In genomic region chr1:201954263-201955008, GRCh38 we compare ENCODE assay signal across 8 cellular contexts. TPM values are rescaled to one million over a fixed set of nuclear protein-coding genes. Genes with fewer than 3 reads are reported as not detected.
DNase-seq lines count a peak whose midpoint lies in the region; ATAC-seq and TF ChIP-seq lines count a peak whose summit lies in the region.

No MANE protein-coding gene starts in this region.

- TF ChIP-seq CTCF in hepatocyte (IDR thresholded peaks at IDR 0.05; ENCODE audit: poor library complexity) (no peak), GM10266 (IDR thresholded peaks at IDR 0.05; ENCODE audit: control insufficient read depth, insufficient read depth, low read depth, missing control alignments) (no peak)

- peaks cover 36% of the 10 kb centered on the region for H3K79me2 ChIP-seq in hepatocyte

- H3K9me2 ChIP-seq in hepatocyte (replicated peaks; ENCODE audit: insufficient read depth), result no peaks in the 10 kb centered on the region

- H3K4me2 ChIP-seq in hepatocyte, result peak overlapping the region; percentile 73

- peak overlapping the region; percentile 83 for H2AFZ ChIP-seq in hepatocyte

- H3K4me3 ChIP-seq in hepatocyte, result peak overlapping the region; percentile 37

- DNase-seq in HEK293T (ENCODE audit: extremely low spot score) (no peak), hepatocyte (ENCODE audit: low spot score) (no peak), GM10266 (ENCODE audit: extremely low spot score) (no peak), iPS-NIHi7 (ENCODE audit: extremely low spot score) (no peak)
- DNase-seq in activated T-cell treated with anti-CD3 and anti-CD28 coated beads, Interleukin-2, amount 50 U/mL, for 4 hours, result no peak
- DNase-seq in stimulated activated CD4-positive, alpha-beta T cell treated with anti-CD3 and anti-CD28 coated beads, Interleukin-4, amount 100 ng/mL, for 1 hour, result peak; percentile 8

- peaks cover 3% of the 10 kb centered on the region for H4K20me1 ChIP-seq in hepatocyte (ENCODE audit: insufficient read depth, poor library complexity, severe bottlenecking)

- no peaks in the 10 kb centered on the region for H3K9me3 ChIP-seq in hepatocyte (ENCODE audit: low read depth)

- no peak for ATAC-seq in activated T-cell treated with anti-CD3 and anti-CD28 coated beads, Interleukin-2, amount 50 U/mL, for 4 hours
- no peak for ATAC-seq in HG03460 (IDR thresholded peaks at IDR 0.05; ENCODE audit: unreplicated experiment)
- ATAC-seq in GM21717 (IDR thresholded peaks at IDR 0.05; ENCODE audit: unreplicated experiment), result no peak

- CTCF ChIA-PET in HEK293T (lab: Yijun Ruan, JAX), result interaction anchor here (0.6 kb wide), 1 partner anchor 40 kb away, joined by 4 read pairs; no protein-coding TSS in a partner anchor

- peak overlapping the region; percentile 97 for H3K4me3 Mint-ChIP-seq in activated T-cell treated with anti-CD3 and anti-CD28 coated beads, Interleukin-2, amount 50 U/mL, for 4 hours

- no peaks in the 10 kb centered on the region for H3K9me3 Mint-ChIP-seq in activated T-cell treated with anti-CD3 and anti-CD28 coated beads, Interleukin-2, amount 50 U/mL, for 4 hours

- H3K27me3 ChIP-seq in hepatocyte, result no peaks in the 10 kb centered on the region

- peaks cover 13% of the 10 kb centered on the region for H3K36me3 Mint-ChIP-seq in activated T-cell treated with anti-CD3 and anti-CD28 coated beads, Interleukin-2, amount 50 U/mL, for 4 hours (ENCODE audit: insufficient read depth)

- peak overlapping the region; percentile 91 for H3K27ac ChIP-seq in hepatocyte

- 53% methylated on average over 23 of the region's 24 CpGs for WGBS in hepatocyte (ENCODE audit: low lambda C conversion rate, missing lambda C conversion rate)

- H3K36me3 ChIP-seq in hepatocyte (replicated peaks; ENCODE audit: insufficient read depth, low read depth), result no peaks in the 10 kb centered on the region

- POLR2A ChIA-PET in HEK293T (lab: Yijun Ruan, JAX), result interaction anchor here (0.6 to 3.1 kb wide), 9 partner anchors 8 to 72 kb away, joined by 3 to 22 read pairs (median 4); partner anchors contain the start of genes LMOD1 and RNPEP

- H3K4me1 ChIP-seq in hepatocyte (ENCODE audit: insufficient read depth), result peaks cover 5% of the 10 kb centered on the region

- H3K27me3 Mint-ChIP-seq in activated T-cell treated with anti-CD3 and anti-CD28 coated beads, Interleukin-2, amount 50 U/mL, for 4 hours (ENCODE audit: low read depth), result no peaks in the 10 kb centered on the region

- H3K4me1 Mint-ChIP-seq in activated T-cell treated with anti-CD3 and anti-CD28 coated beads, Interleukin-2, amount 50 U/mL, for 4 hours (ENCODE audit: low read depth), result peaks cover 19% of the 10 kb centered on the region

TF ChIP-seq in HEK293T, 16 proteins besides CTCF, POLR2A, EP300 and RAD21:
- TF ChIP-seq L3MBTL2 (conservative IDR thresholded peaks at IDR 0.05) (no peak), HDGF (IDR thresholded peaks at IDR 0.05; ENCODE audit: borderline replicate concordance) (no peak), ZNF384 (IDR thresholded peaks at IDR 0.05) (peak; percentile 37), PKNOX1 (IDR thresholded peaks at IDR 0.05) (peak; percentile 29; the same call in 1 of the 2 replicates)

RNA-seq across cellular contexts. Expression of gene TIMM17A, which starts 0.9 kb away (rescaled TPM):
- 100 to 1,000 TPM; 144 to 160 (median 146) TPM for total RNA-seq in activated T-cell treated with anti-CD3 and anti-CD28 coated beads, Interleukin-2, amount 50 U/mL, for 4 hours
- 54.5 and 65.0 TPM in 2 replicates for total RNA-seq in hepatocyte
- 88.3 and 90.1 TPM in 2 replicates for polyA plus RNA-seq in hepatocyte

RNA-seq across cellular contexts. Expression of gene LMOD1, which starts 8.1 kb away (rescaled TPM):
- total RNA-seq in activated T-cell treated with anti-CD3 and anti-CD28 coated beads, Interleukin-2, amount 50 U/mL, for 4 hours, result under 1 TPM in 2 of 3 donors, not detected in 1; 0.08 to 0.14 TPM
- 8.6 and 8.7 TPM in 2 replicates for total RNA-seq in hepatocyte
- 6.4 and 9.0 TPM in 2 replicates for polyA plus RNA-seq in hepatocyte

RNA-seq across cellular contexts. Expression of gene RNPEP, which starts 28.0 kb away (rescaled TPM):
- 10 to 100 TPM; 14.3 to 20.2 (median 17.5) TPM for total RNA-seq in activated T-cell treated with anti-CD3 and anti-CD28 coated beads, Interleukin-2, amount 50 U/mL, for 4 hours
- 57.6 and 57.9 TPM in 2 replicates for total RNA-seq in hepatocyte
- 74.2 and 81.5 TPM in 2 replicates for polyA plus RNA-seq in hepatocyte

RNA-seq across cellular contexts. Expression of gene ELF3, which starts 56.0 kb away (rescaled TPM):
- total RNA-seq in activated T-cell treated with anti-CD3 and anti-CD28 coated beads, Interleukin-2, amount 50 U/mL, for 4 hours, result 1 to 10 TPM in 2 of 3 donors, under 1 TPM in 1; 0.87 to 1.4 (median 1.0) TPM
- total RNA-seq in hepatocyte, result 336 and 367 TPM in 2 replicates
- 333 and 361 TPM in 2 replicates for polyA plus RNA-seq in hepatocyte
